8 cellular contexts compared by ENCODE assay signal in genomic region chr16:22372882-22373661, GRCh38. TPM values are rescaled to one million over a fixed set of nuclear protein-coding genes. Genes with fewer than 3 reads are reported as not detected.
A peak's percentile ranks its signal among the peaks of the same experiment; 100 is the strongest.
DNase-seq lines count a peak whose midpoint lies in the region; ATAC-seq, FAIRE-seq and TF ChIP-seq lines count a peak whose summit lies in the region.

No MANE protein-coding gene starts in this region.

- SMC1A ChIA-PET in GM12878 (lab: Charles Lee; ENCODE audit: uncharacterized antibody, unreplicated experiment): interaction anchor here (0.6 to 12.5 kb wide), 7 partner anchors 9 to 654 kb away, joined by 3 to 205 read pairs (median 4); no protein-coding TSS in a partner anchor

- RAD21 ChIA-PET in GM12878 (lab: Charles Lee; ENCODE audit: unreplicated experiment): interaction anchor here (0.6 to 3.3 kb wide), 6 partner anchors 14 to 65 kb away, joined by 3 to 21 read pairs (median 4); no protein-coding TSS in a partner anchor

- H3K9me3 ChIP-seq in left ventricle myocardium inferior (replicated peaks) (no peaks in the 10 kb centered on the region), GM12878 (replicated peaks; ENCODE audit: control insufficient read depth, insufficient read depth, low read length) (no peaks in the 10 kb centered on the region), aorta (ENCODE audit: control insufficient read depth, low read length) (no peaks in the 10 kb centered on the region)

- no peak overlapping the region for H2BK15ac ChIP-seq in mesendoderm (replicated peaks; ENCODE audit: low read depth)

- H3K4me3 ChIP-seq in left ventricle myocardium inferior (peak overlapping the region; percentile 89), GM12878 (peak overlapping the region; percentile 89), mesendoderm (ENCODE audit: low read length) (peak overlapping the region; percentile 75), aorta (ENCODE audit: low read length in 2 of 2) (peak overlapping the region; percentile 85 to 86)

- TF ChIP-seq EP300 in GM12878 (IDR thresholded peaks at IDR 0.05; ENCODE audit: borderline replicate concordance in 1 of 2, control insufficient read depth in 1 of 2, low read depth in 2 of 2, low read length in 2 of 2): no peak

- intact Hi-C loops in left ventricle myocardium inferior (cut with micrococcal nuclease): no loop called here
- intact Hi-C loops in left ventricle myocardium superior (cut with micrococcal nuclease): no loop called here
- intact Hi-C loops in GM12878 (cut with micrococcal nuclease; ENCODE audit: unreplicated experiment): loop anchor here (5.0 kb wide), 2 partner anchors 51 to 181 kb away; no protein-coding TSS in a partner anchor
- intact Hi-C loops in aorta (cut with DNase I): loop anchor here in 1 of 2 donors (5.0 kb wide), 1 partner anchor 49 kb away; no protein-coding TSS in a partner anchor

- H4K8ac ChIP-seq in mesendoderm (ENCODE audit: low read depth, low read length): no peak overlapping the region

- H2AFZ ChIP-seq in GM12878 (ENCODE audit: control insufficient read depth, low read depth, low read length): peak overlapping the region; percentile 31; the same call in 1 of the 2 replicates

- no peak overlapping the region for H2BK5ac ChIP-seq in mesendoderm (ENCODE audit: low read length)

- no peak overlapping the region for H2BK120ac ChIP-seq in mesendoderm (ENCODE audit: low read depth, low read length)

- in situ Hi-C loops in GM12878 (cut with MboI): no loop called here

- H3K4ac ChIP-seq in mesendoderm (ENCODE audit: low read depth, low read length): no peak overlapping the region

- H3K56ac ChIP-seq in mesendoderm (ENCODE audit: low read length): peak overlapping the region; percentile 93

- no peaks in the 10 kb centered on the region for H3K27me3 ChIP-seq in left ventricle myocardium inferior (ENCODE audit: low read depth)
- no peaks in the 10 kb centered on the region for H3K27me3 ChIP-seq in GM12878 (replicated peaks in 1 of 2; ENCODE audit: control insufficient read depth in 2 of 2, insufficient read depth in 2 of 2, low read length in 1 of 2)
- H3K27me3 ChIP-seq in mesendoderm (ENCODE audit: insufficient read depth, low read length, poor library complexity): no peaks in the 10 kb centered on the region
- no peaks in the 10 kb centered on the region for H3K27me3 ChIP-seq in aorta (ENCODE audit: control insufficient read depth in 1 of 2, insufficient read depth in 2 of 2, low read length in 1 of 2)

- no TSS peak for BruUV-seq in GM12878 (replicated peaks; lab: Mats Ljungman, UMichigan)

- 69% methylated on average over 14 of the region's 14 CpGs for WGBS in GM12878 (ENCODE audit: insufficient coverage, insufficient replicate concordance, low lambda C conversion rate, missing lambda C conversion rate)
- no CpG with 5 or more reads among the region's 14 CpGs for WGBS in mesendoderm (ENCODE audit: extremely low coverage, insufficient coverage, low lambda C conversion rate)
- WGBS in aorta, 2 donors: 7 to 8% methylated on average over 14 of the region's 14 CpGs

- no peak for TF ChIP-seq POLR2A in GM12878 (IDR thresholded peaks at IDR 0.05; ENCODE audit: low read depth, low read length)

- POLR2A ChIA-PET in GM12878 (lab: Charles Lee): interaction anchor here (0.5 to 12.9 kb wide), 4 partner anchors 9 to 64 kb away, joined by 3 to 185 read pairs (median 3); no protein-coding TSS in a partner anchor

- H3K9ac ChIP-seq in GM12878 (ENCODE audit: control insufficient read depth, insufficient read depth, low read length): peak overlapping the region; percentile 89
- H3K9ac ChIP-seq in mesendoderm (ENCODE audit: low read length): peak overlapping the region; percentile 85

- H4K5ac ChIP-seq in mesendoderm (ENCODE audit: low read length): no peak overlapping the region

- peak overlapping the region; percentile 64 for H3K4me2 ChIP-seq in GM12878 (ENCODE audit: control insufficient read depth, insufficient read depth)
- peak overlapping the region; percentile 80 for H3K4me2 ChIP-seq in mesendoderm (ENCODE audit: low read length)

- H3K4me1 ChIP-seq in left ventricle myocardium inferior (peaks cover 61% of the 10 kb centered on the region), GM12878 (ENCODE audit: control insufficient read depth, insufficient read depth, low read length) (peaks cover 19% of the 10 kb centered on the region), mesendoderm (ENCODE audit: control insufficient read depth, low read depth, low read length) (no peaks in the 10 kb centered on the region), aorta (ENCODE audit: control insufficient read depth in 1 of 2, insufficient read depth in 2 of 2, low read length in 2 of 2) (peaks cover 0 to 6% of the 10 kb centered on the region in 2 donors)

- no peak overlapping the region for H3K18ac ChIP-seq in mesendoderm (ENCODE audit: low read length)

- peak overlapping the region; percentile 84 for H3K27ac ChIP-seq in left ventricle myocardium inferior (replicated peaks)
- H3K27ac ChIP-seq in GM12878 (ENCODE audit: control insufficient read depth, insufficient read depth): peak overlapping the region; percentile 77
- no peak overlapping the region for H3K27ac ChIP-seq in mesendoderm (ENCODE audit: low read depth, low read length)
- H3K27ac ChIP-seq in aorta (ENCODE audit: low read depth in 1 of 2, low read length in 2 of 2): no peak overlapping the region

- peak; percentile 13 for FAIRE-seq in GM12878 (lab: Jason Lieb, UNC)

- peaks cover 12% of the 10 kb centered on the region for H3K79me1 ChIP-seq in mesendoderm (ENCODE audit: low read length)

- ATAC-seq in left ventricle myocardium superior (no peak), GM12878 (no peak), aorta (ENCODE audit: low FRiP score) (no peak)

- DNase-seq in left ventricle myocardium inferior (no peak), left ventricle myocardium superior (no peak), GM12878 (ENCODE audit: low read depth, low spot score) (no peak), mesendoderm (no peak), aorta (no peak), amygdala (lab: John Stamatoyannopoulos, UW) (no peak), ecto neural progenitor cell (ENCODE audit: low spot score) (no peak)
- DNase-seq in activated CD4-positive, alpha-beta T cell treated with anti-CD3 and anti-CD28 coated beads, Interleukin-2, amount 50 U/mL, for 4 hours: no peak

- TF ChIP-seq RAD21 in GM12878 (IDR thresholded peaks at IDR 0.05; ENCODE audit: insufficient read depth, low read depth, low read length): no peak

- CTCF ChIA-PET in GM12878 (lab: Yijun Ruan, JAX): interaction anchor here (0.8 to 3.1 kb wide), 6 partner anchors 12 to 73 kb away, joined by 3 to 8 read pairs (median 6); no protein-coding TSS in a partner anchor

- H2AK5ac ChIP-seq in mesendoderm (ENCODE audit: low read length): no peak overlapping the region

- no peaks in the 10 kb centered on the region for H4K20me1 ChIP-seq in GM12878 (ENCODE audit: control insufficient read depth, insufficient read depth)

- H3K79me2 ChIP-seq in GM12878 (ENCODE audit: control insufficient read depth, insufficient read depth, low read length) (peaks cover 58% of the 10 kb centered on the region), mesendoderm (ENCODE audit: control insufficient read depth, insufficient read depth, low read length) (peaks cover 23% of the 10 kb centered on the region)

- H3K36me3 ChIP-seq in left ventricle myocardium inferior: no peaks in the 10 kb centered on the region
- H3K36me3 ChIP-seq in GM12878 (ENCODE audit: control insufficient read depth in 2 of 2, insufficient read depth in 2 of 2, low read length in 1 of 2): 0 out of 4 replicates have a peak, but pooled peaks cover 0 to 5% of the 10 kb centered on the region in 2 experiments
- no peaks in the 10 kb centered on the region for H3K36me3 ChIP-seq in mesendoderm (ENCODE audit: control insufficient read depth, insufficient read depth, low read length)
- H3K36me3 ChIP-seq in aorta (ENCODE audit: control insufficient read depth in 1 of 2, insufficient read depth in 2 of 2, low read length in 1 of 2): no peaks in the 10 kb centered on the region

- H3K23ac ChIP-seq in mesendoderm (ENCODE audit: low read length): no peak overlapping the region

- no peak for TF ChIP-seq CTCF in left ventricle myocardium inferior (IDR thresholded peaks at IDR 0.05; ENCODE audit: borderline replicate concordance)
- TF ChIP-seq CTCF in GM12878 (IDR thresholded peaks at IDR 0.05 in 2 of 3, conservative IDR thresholded peaks at IDR 0.05 in 1 of 3; ENCODE audit: control insufficient read depth in 2 of 3, extremely low read depth in 1 of 3, insufficient read depth in 1 of 3, low read depth in 3 of 3, low read length in 3 of 3): no peak

TF ChIP-seq in GM12878, 131 proteins besides CTCF, POLR2A, EP300 and RAD21 (continues in another document):
- no peak for TF ChIP-seq NFIC (IDR thresholded peaks at IDR 0.05; ENCODE audit: low read depth, low read length)

RNA-seq across cellular contexts. Expression of gene CDR2, which starts 1.3 kb away (rescaled TPM):
- total RNA-seq in left ventricle myocardium inferior: 6.8 TPM
- 5.3 TPM for total RNA-seq in left ventricle myocardium superior
- 16.9 and 22.4 TPM in 2 replicates for total RNA-seq in GM12878 (2013; cell fraction: nucleolus; rRNA removed)
- 16.0 and 21.9 TPM in 2 replicates for total RNA-seq in GM12878 (2014; rRNA removed)
- 18.0 and 19.7 TPM in 2 replicates for total RNA-seq in GM12878 (2014; rRNA removed; fragmentation: Illumina TruSeq; extraction: Trizol)
- total RNA-seq in GM12878 (2021): 20.7 and 25.6 TPM in 2 replicates
- 12.1 TPM for polyA plus RNA-seq in GM12878 (2011; ENCODE audit: low read depth)
- 23.7 and 26.5 TPM in 2 replicates for polyA plus RNA-seq in GM12878 (2011; rRNA removed)
- 15.6 and 17.3 TPM in 2 replicates for polyA plus RNA-seq in GM12878 (2011; cell fraction: cytosol; rRNA removed)
- polyA plus RNA-seq in GM12878 (2011; cell fraction: nucleus; rRNA removed): 12.5 and 12.9 TPM in 2 replicates
- polyA plus RNA-seq in GM12878 (2012): 13.1 and 14.8 TPM in 2 replicates
- 24.3 and 24.5 TPM in 2 replicates for polyA plus RNA-seq in GM12878 (2014; fragmentation: Illumina TruSeq; extraction: Trizol)
- 1 to 10 TPM; 4.8 to 5.5 TPM for polyA plus RNA-seq in GM12878 (2014; fragmentation: Nextera tagmentation; extraction: Ambion mirVana)
- 19.8 and 20.5 TPM in 2 replicates for polyA plus RNA-seq in GM12878 (2014; rRNA removed)
- 10 to 100 TPM in 1 of 2 experiments, 1 to 10 TPM in 1; 6.7 to 14.1 TPM for polyA plus RNA-seq in GM12878 (2016; fragmentation: Nextera tagmentation; extraction: Ambion mirVana)
- polyA minus RNA-seq in GM12878 (2011; rRNA and poly(A)+ RNA removed): 21.7 and 24.5 TPM in 2 replicates
- 9.4 and 9.6 TPM in 2 replicates for polyA minus RNA-seq in GM12878 (2011; cell fraction: cytosol; rRNA and poly(A)+ RNA removed)
- 8.5 and 10.2 TPM in 2 replicates for polyA minus RNA-seq in GM12878 (2011; cell fraction: nucleus; rRNA and poly(A)+ RNA removed)
- 20.0 TPM for polyA plus RNA-seq in mesendoderm (2013, experiment 1 of 2)
- 20.5 TPM for polyA plus RNA-seq in mesendoderm (2013, experiment 2 of 2)
- 10 to 100 TPM; 34.7 to 37.9 TPM for total RNA-seq in aorta
- polyA plus RNA-seq in aorta: 10 to 100 TPM; 26.4 to 27.9 TPM

Comparison
In these comparisons a context has a peak if more than half of its experiments do, and no peak if none do; other contexts are left out.
1. H3K27ac ChIP-seq: peak in left ventricle myocardium inferior (single experiment) and GM12878 (single experiment); none in mesendoderm (single experiment) and aorta (0 of 2).
2. Peak in every context shown above with its lines, with median percentiles within 50 percentile points of each other: H3K4me3 ChIP-seq.